Comparison of ENCODE assay signal across 20 cellular contexts in genomic region chr17:3657588-3657869, GRCh38. TPM values are rescaled to one million over a fixed set of nuclear protein-coding genes. Genes with fewer than 3 reads are reported as not detected.
A peak's percentile ranks its signal among the peaks of the same experiment; 100 is the strongest.
DNase-seq lines count a peak whose midpoint lies in the region; ATAC-seq, FAIRE-seq and TF ChIP-seq lines count a peak whose summit lies in the region.
"Had no signal": no experiment of that assay in that cellular context is flagged by ENCODE, and none has a peak within 500 bp of the region (broad histone marks: within the 10 kb centered on the region; RNA-seq: fewer than 3 reads in every experiment).

No MANE protein-coding gene starts in this region.

- no peak for DNase-seq in RWPE1 (ENCODE audit: low spot score)
- peak; percentile 54 for DNase-seq in endodermal cell
- no peak for DNase-seq in stimulated activated CD4-positive, alpha-beta T cell treated with anti-CD3 and anti-CD28 coated beads, Interleukin-12 subunit alpha, Interleukin-12 subunit beta, amount 100 ng/mL, for 4 hours
- DNase-seq in omental fat pad (ENCODE audit: low spot score): no peak
- no peak for DNase-seq in HepG2 (ENCODE audit: low spot score)
- DNase-seq: AML-193; Calu3; CD4-positive, alpha-beta memory T cell; DMS79 treated with DMSO at 0.1 percent for 48 hours; HFFc6 had no signal

- no peaks in the 10 kb centered on the region for H3K79me2 ChIP-seq in HepG2 (ENCODE audit: insufficient read depth, low read length)

- no peak for TF ChIP-seq EP300 in HepG2 (IDR thresholded peaks at IDR 0.05; ENCODE audit: low read depth in 2 of 2, low read length in 2 of 2)
- TF ChIP-seq EP300 in HepG2 (CRISPR knock-in tag; IDR thresholded peaks at IDR 0.05; ENCODE audit: borderline replicate concordance): no peak

- H3K27me3 Mint-ChIP-seq in endodermal cell (ENCODE audit: insufficient read depth): no peaks in the 10 kb centered on the region
- H3K27me3 Mint-ChIP-seq in stimulated activated memory B cell treated with anti-CD40 and anti-IgM and Interleukin-4, amounts not matched to agents 10 μg/mL and 1 μg/mL and 100 μg/mL, for 72 hours: no peaks in the 10 kb centered on the region
- H3K27me3 Mint-ChIP-seq: CD4-positive, alpha-beta memory T cell had no signal

- no peak for TF ChIP-seq RAD21 in HepG2 (CRISPR knock-in tag; IDR thresholded peaks at IDR 0.05)

- peaks cover 27% of the 10 kb centered on the region for H3K36me3 Mint-ChIP-seq in endodermal cell (ENCODE audit: low read depth)
- peaks cover 16% of the 10 kb centered on the region for H3K36me3 Mint-ChIP-seq in stimulated activated memory B cell treated with anti-CD40 and anti-IgM and Interleukin-4, amounts not matched to agents 10 μg/mL and 1 μg/mL and 100 μg/mL, for 72 hours

- FAIRE-seq in HepG2 (lab: Jason Lieb, UNC): no peak
- FAIRE-seq: A204.1, GM12891, GM19239, H54 had no signal

- no peak overlapping the region for H2AFZ ChIP-seq in HepG2 (ENCODE audit: low read length)
- H2AFZ ChIP-seq: GM23338 had no signal

- intact Hi-C loops in HepG2 (cut with micrococcal nuclease; ENCODE audit: unreplicated experiment): no loop called here

- no peak overlapping the region for H3K4me2 ChIP-seq in HepG2 (ENCODE audit: low read depth, low read length)
- H3K4me2 ChIP-seq: GM23338, KMS-11 had no signal

- H3K36me3 ChIP-seq in endodermal cell (ENCODE audit: control insufficient read depth, insufficient read depth, low read length) (peaks cover 11% of the 10 kb centered on the region), HepG2 (replicated peaks in 1 of 2; ENCODE audit: control insufficient read depth in 1 of 2, insufficient read depth in 2 of 2, low read length in 2 of 2) (no peaks in the 10 kb centered on the region; a peak in 1 of 5 replicates)

- no peak for TF ChIP-seq POLR2A in HepG2 (IDR thresholded peaks at IDR 0.05; ENCODE audit: insufficient read depth in 1 of 2, low read depth in 2 of 2, low read length in 2 of 2)

- no peaks in the 10 kb centered on the region for H3K9me3 Mint-ChIP-seq in endodermal cell
- H3K9me3 Mint-ChIP-seq in stimulated activated memory B cell treated with anti-CD40 and anti-IgM and Interleukin-4, amounts not matched to agents 10 μg/mL and 1 μg/mL and 100 μg/mL, for 72 hours: no peaks in the 10 kb centered on the region
- H3K9me3 Mint-ChIP-seq: CD4-positive, alpha-beta memory T cell; GM23338; HFFc6 had no signal

- ATAC-seq in stimulated activated memory B cell treated with anti-CD40 and anti-IgM and Interleukin-4, amounts not matched to agents 10 μg/mL and 1 μg/mL and 100 μg/mL, for 72 hours: peak; percentile 9
- ATAC-seq in omental fat pad (ENCODE audit: low FRiP score): no peak
- no peak for ATAC-seq in HG03095 (IDR thresholded peaks at IDR 0.05; ENCODE audit: unreplicated experiment)
- ATAC-seq in HepG2: no peak
- ATAC-seq: GM23338, HCT116 had no signal

- CTCF ChIA-PET in RWPE1 (lab: Yijun Ruan, JAX) (interaction anchor here (0.6 kb wide), 1 partner anchor 1405 kb away, joined by 6 read pairs; no protein-coding TSS in a partner anchor), HepG2 (lab: Yijun Ruan, JAX; ENCODE audit: low intra/inter-chr PET ratio, low total read pairs) (no interaction called here)

- H3K9me3 ChIP-seq in endodermal cell (ENCODE audit: control insufficient read depth, low read length) (no peaks in the 10 kb centered on the region), HepG2 (ENCODE audit: low read length) (no peaks in the 10 kb centered on the region)

- POLR2A ChIA-PET in RWPE1 (lab: Yijun Ruan, JAX; ENCODE audit: low non-redundant PET) (no interaction called here), HepG2 (lab: Yijun Ruan, JAX) (interaction anchor here (2.1 to 3.4 kb wide), 2 partner anchors 10 to 21 kb away, joined by 6 to 13 read pairs; partner anchors contain the start of genes CTNS and SHPK)

- no peaks in the 10 kb centered on the region for H3K4me1 Mint-ChIP-seq in endodermal cell
- H3K4me1 Mint-ChIP-seq in stimulated activated memory B cell treated with anti-CD40 and anti-IgM and Interleukin-4, amounts not matched to agents 10 μg/mL and 1 μg/mL and 100 μg/mL, for 72 hours: peaks cover 8% of the 10 kb centered on the region
- H3K4me1 Mint-ChIP-seq: CD4-positive, alpha-beta memory T cell had no signal

- H4K20me1 ChIP-seq in HepG2 (ENCODE audit: insufficient read depth, low read length): no peaks in the 10 kb centered on the region

- no peak overlapping the region for H3K9ac ChIP-seq in endodermal cell (ENCODE audit: extremely low read depth, low read length, poor library complexity, severe bottlenecking)
- no peak overlapping the region for H3K9ac ChIP-seq in HepG2 (ENCODE audit: insufficient read depth, low read depth, low read length)
- H3K9ac ChIP-seq: KMS-11 had no signal

- H3K27me3 ChIP-seq in endodermal cell (ENCODE audit: control insufficient read depth, insufficient read depth, low read length, poor library complexity, severe bottlenecking): no peaks in the 10 kb centered on the region
- no peaks in the 10 kb centered on the region for H3K27me3 ChIP-seq in HepG2 (ENCODE audit: control insufficient read depth in 1 of 2, insufficient read depth in 2 of 2, low read length in 2 of 2)

- 89 to 94% methylated on average over 6 to 7 of the region's 7 CpGs for whole genome bisulfite sequencing in endodermal cell (ENCODE audit: insufficient coverage in 1 of 2, insufficient read length in 1 of 2), 2 experiments
- WGBS in HepG2 (ENCODE audit: low lambda C conversion rate): no CpG with 5 or more reads among the region's 7 CpGs

- BruUV-seq in HepG2 (replicated peaks; lab: Mats Ljungman, UMichigan): no TSS peak

- H3K4me1 ChIP-seq in endodermal cell (ENCODE audit: control insufficient read depth, insufficient read depth, low read length) (no peaks in the 10 kb centered on the region), HepG2 (ENCODE audit: insufficient read depth, low read length) (peaks cover 24% of the 10 kb centered on the region)

- H3K27ac ChIP-seq in RWPE1 (peak overlapping the region; percentile 92), endodermal cell (ENCODE audit: low read depth, low read length) (no peak overlapping the region), HepG2 (ENCODE audit: extremely low read length, insufficient read depth, low read length) (no peak overlapping the region)
- H3K27ac ChIP-seq: C4-2B, KMS-11 had no signal

- TF ChIP-seq CTCF in RWPE1 (conservative IDR thresholded peaks at IDR 0.05; ENCODE audit: low read depth) (no peak), endodermal cell (conservative IDR thresholded peaks at IDR 0.05) (no peak), omental fat pad (IDR thresholded peaks at IDR 0.05) (no peak), HepG2 (CRISPR knock-in tag; IDR thresholded peaks at IDR 0.05) (no peak)

- in situ Hi-C loops in HepG2 (cut with HindIII; ENCODE audit: extremely low pct_ligation_motif_present, low pct_unique_long_range_greater_than_20kb): no loop called here

- H3K4me3 ChIP-seq in endodermal cell (ENCODE audit: low read length) (no peak overlapping the region), HepG2 (replicated peaks in 1 of 3; ENCODE audit: insufficient read depth in 1 of 3, low read depth in 2 of 3, low read length in 3 of 3) (no peak overlapping the region)
- H3K4me3 ChIP-seq: GM23338 had no signal

- H3K4me3 Mint-ChIP-seq in endodermal cell: no peak overlapping the region
- H3K4me3 Mint-ChIP-seq in stimulated activated memory B cell treated with anti-CD40 and anti-IgM and Interleukin-4, amounts not matched to agents 10 μg/mL and 1 μg/mL and 100 μg/mL, for 72 hours: no peak overlapping the region
- H3K4me3 Mint-ChIP-seq: CD4-positive, alpha-beta memory T cell; GM23338; HFFc6 had no signal

- H3K27ac Mint-ChIP-seq in endodermal cell: no peak overlapping the region
- no peak overlapping the region for H3K27ac Mint-ChIP-seq in stimulated activated memory B cell treated with anti-CD40 and anti-IgM and Interleukin-4, amounts not matched to agents 10 μg/mL and 1 μg/mL and 100 μg/mL, for 72 hours
- H3K27ac Mint-ChIP-seq: CD4-positive, alpha-beta memory T cell; GM23338; HFFc6 had no signal

RNA-seq across cellular contexts. Expression of gene TAX1BP3, which starts 10.8 kb away (rescaled TPM):
- 10 to 100 TPM; 69.6 to 86.8 TPM for total RNA-seq in endodermal cell
- 68.5 TPM for polyA plus RNA-seq in endodermal cell (2013, experiment 1 of 2)
- polyA plus RNA-seq in endodermal cell (2013, experiment 2 of 2): 73.9 TPM
- total RNA-seq in omental fat pad: 100 to 1,000 TPM in 2 of 4 donors, 10 to 100 TPM in 2; 69.8 to 141 (median 100) TPM
- 44.5 and 45.1 TPM in 2 replicates for total RNA-seq in HepG2 (2016; rRNA removed; fragmentation: Illumina TruSeq; extraction: Trizol)
- total RNA-seq in HepG2 (2016; cell fraction: cytosol; rRNA removed; fragmentation: Illumina TruSeq; extraction: Trizol; ENCODE audit: low read depth): 20.2 and 21.9 TPM in 2 replicates
- 43.7 and 44.8 TPM in 2 replicates for total RNA-seq in HepG2 (2016; cell fraction: insoluble cytoplasmic fraction; rRNA removed; fragmentation: Illumina TruSeq; extraction: Trizol)
- 44.2 and 51.0 TPM in 2 replicates for total RNA-seq in HepG2 (2016; cell fraction: membrane; rRNA removed; fragmentation: Illumina TruSeq; extraction: Trizol)
- total RNA-seq in HepG2 (2016; cell fraction: nucleus; rRNA removed; fragmentation: Illumina TruSeq; extraction: Trizol): 17.2 and 23.9 TPM in 2 replicates
- 16.7 and 20.4 TPM in 2 replicates for polyA plus RNA-seq in HepG2 (2011; rRNA removed)
- 27.1 and 29.0 TPM in 2 replicates for polyA plus RNA-seq in HepG2 (2011; cell fraction: cytosol; rRNA removed)
- polyA plus RNA-seq in HepG2 (2011; cell fraction: nucleus; rRNA removed): 19.8 and 21.2 TPM in 2 replicates
- polyA plus RNA-seq in HepG2 (2012): 14.6 and 15.5 TPM in 2 replicates
- polyA plus RNA-seq in HepG2 (2016; cell fraction: cytosol; fragmentation: Illumina TruSeq; extraction: Trizol; ENCODE audit: low read depth): 23.2 and 28.8 TPM in 2 replicates
- polyA plus RNA-seq in HepG2 (2016; cell fraction: insoluble cytoplasmic fraction; fragmentation: Illumina TruSeq; extraction: Trizol; ENCODE audit: low read depth): 43.3 and 55.1 TPM in 2 replicates
- polyA plus RNA-seq in HepG2 (2016; cell fraction: membrane; fragmentation: Illumina TruSeq; extraction: Trizol; ENCODE audit: low read depth): 46.7 and 49.7 TPM in 2 replicates
- polyA plus RNA-seq in HepG2 (2016; cell fraction: nucleus; fragmentation: Illumina TruSeq; extraction: Trizol; ENCODE audit: insufficient read depth, low read depth): 31.7 and 35.3 TPM in 2 replicates
- polyA minus RNA-seq in HepG2 (2011; rRNA and poly(A)+ RNA removed; ENCODE audit: low replicate concordance): 23.4 and 40.0 TPM in 2 replicates
- 12.6 and 16.6 TPM in 2 replicates for polyA minus RNA-seq in HepG2 (2011; cell fraction: cytosol; rRNA and poly(A)+ RNA removed)
- 11.7 and 13.6 TPM in 2 replicates for polyA minus RNA-seq in HepG2 (2011; cell fraction: nucleus; rRNA and poly(A)+ RNA removed)

RNA-seq across cellular contexts. Expression of gene EMC6, which starts 11.1 kb away (rescaled TPM):
- 10 to 100 TPM; 59.4 to 69.5 TPM for total RNA-seq in endodermal cell
- polyA plus RNA-seq in endodermal cell (2013, experiment 1 of 2): 77.3 TPM
- polyA plus RNA-seq in endodermal cell (2013, experiment 2 of 2): 68.2 TPM
- total RNA-seq in omental fat pad: 10 to 100 TPM in 3 of 4 donors, 1 to 10 TPM in 1; 9.8 to 19.4 (median 13.0) TPM
- 42.2 and 45.1 TPM in 2 replicates for total RNA-seq in HepG2 (2016; rRNA removed; fragmentation: Illumina TruSeq; extraction: Trizol)
- 60.5 and 83.6 TPM in 2 replicates for total RNA-seq in HepG2 (2016; cell fraction: cytosol; rRNA removed; fragmentation: Illumina TruSeq; extraction: Trizol; ENCODE audit: low read depth)
- 42.9 and 47.7 TPM in 2 replicates for total RNA-seq in HepG2 (2016; cell fraction: insoluble cytoplasmic fraction; rRNA removed; fragmentation: Illumina TruSeq; extraction: Trizol)
- 57.6 and 76.2 TPM in 2 replicates for total RNA-seq in HepG2 (2016; cell fraction: membrane; rRNA removed; fragmentation: Illumina TruSeq; extraction: Trizol)
- 22.4 and 23.6 TPM in 2 replicates for total RNA-seq in HepG2 (2016; cell fraction: nucleus; rRNA removed; fragmentation: Illumina TruSeq; extraction: Trizol)
- polyA plus RNA-seq in HepG2 (2011; rRNA removed): 47.7 and 53.7 TPM in 2 replicates
- 50.2 and 99.7 TPM in 2 replicates for polyA plus RNA-seq in HepG2 (2011; cell fraction: cytosol; rRNA removed)
- polyA plus RNA-seq in HepG2 (2011; cell fraction: nucleus; rRNA removed): 28.3 and 28.6 TPM in 2 replicates
- polyA plus RNA-seq in HepG2 (2012): 37.0 and 41.4 TPM in 2 replicates
- polyA plus RNA-seq in HepG2 (2016; cell fraction: cytosol; fragmentation: Illumina TruSeq; extraction: Trizol; ENCODE audit: low read depth): 126 and 179 TPM in 2 replicates
- 92.6 and 104 TPM in 2 replicates for polyA plus RNA-seq in HepG2 (2016; cell fraction: insoluble cytoplasmic fraction; fragmentation: Illumina TruSeq; extraction: Trizol; ENCODE audit: low read depth)
- 107 and 132 TPM in 2 replicates for polyA plus RNA-seq in HepG2 (2016; cell fraction: membrane; fragmentation: Illumina TruSeq; extraction: Trizol; ENCODE audit: low read depth)
- 69.7 and 73.2 TPM in 2 replicates for polyA plus RNA-seq in HepG2 (2016; cell fraction: nucleus; fragmentation: Illumina TruSeq; extraction: Trizol; ENCODE audit: insufficient read depth, low read depth)
- 22.5 and 22.6 TPM in 2 replicates for polyA minus RNA-seq in HepG2 (2011; rRNA and poly(A)+ RNA removed; ENCODE audit: low replicate concordance)
- polyA minus RNA-seq in HepG2 (2011; cell fraction: cytosol; rRNA and poly(A)+ RNA removed): 17.3 and 24.3 TPM in 2 replicates
- polyA minus RNA-seq in HepG2 (2011; cell fraction: nucleus; rRNA and poly(A)+ RNA removed): 8.5 and 13.6 TPM in 2 replicates

RNA-seq across cellular contexts. Expression of gene CTNS, which starts 21.0 kb away (rescaled TPM):
- 10 to 100 TPM; 17.2 to 18.8 TPM for total RNA-seq in endodermal cell
- 16.9 TPM for polyA plus RNA-seq in endodermal cell (2013, experiment 1 of 2)
- polyA plus RNA-seq in endodermal cell (2013, experiment 2 of 2): 14.1 TPM
- total RNA-seq in omental fat pad: 10 to 100 TPM; 18.8 to 29.9 (median 23.1) TPM
- 6.5 and 13.7 TPM in 2 replicates for total RNA-seq in HepG2 (2016; rRNA removed; fragmentation: Illumina TruSeq; extraction: Trizol)
- 1.8 and 2.6 TPM in 2 replicates for total RNA-seq in HepG2 (2016; cell fraction: cytosol; rRNA removed; fragmentation: Illumina TruSeq; extraction: Trizol; ENCODE audit: low read depth)
- 9.9 and 14.3 TPM in 2 replicates for total RNA-seq in HepG2 (2016; cell fraction: insoluble cytoplasmic fraction; rRNA removed; fragmentation: Illumina TruSeq; extraction: Trizol)
- 6.1 and 6.2 TPM in 2 replicates for total RNA-seq in HepG2 (2016; cell fraction: membrane; rRNA removed; fragmentation: Illumina TruSeq; extraction: Trizol)
- total RNA-seq in HepG2 (2016; cell fraction: nucleus; rRNA removed; fragmentation: Illumina TruSeq; extraction: Trizol): 11.2 and 14.3 TPM in 2 replicates
- polyA plus RNA-seq in HepG2 (2011; rRNA removed): 9.5 and 13.0 TPM in 2 replicates
- polyA plus RNA-seq in HepG2 (2011; cell fraction: cytosol; rRNA removed): 9.4 and 10.3 TPM in 2 replicates
- polyA plus RNA-seq in HepG2 (2011; cell fraction: nucleus; rRNA removed): 20.7 and 23.6 TPM in 2 replicates
- polyA plus RNA-seq in HepG2 (2012): 8.5 and 12.6 TPM in 2 replicates
- 2.0 and 2.2 TPM in 2 replicates for polyA plus RNA-seq in HepG2 (2016; cell fraction: cytosol; fragmentation: Illumina TruSeq; extraction: Trizol; ENCODE audit: low read depth)
- polyA plus RNA-seq in HepG2 (2016; cell fraction: insoluble cytoplasmic fraction; fragmentation: Illumina TruSeq; extraction: Trizol; ENCODE audit: low read depth): 7.3 and 8.2 TPM in 2 replicates
- polyA plus RNA-seq in HepG2 (2016; cell fraction: membrane; fragmentation: Illumina TruSeq; extraction: Trizol; ENCODE audit: low read depth): 4.5 and 5.9 TPM in 2 replicates
- 20.2 and 21.3 TPM in 2 replicates for polyA plus RNA-seq in HepG2 (2016; cell fraction: nucleus; fragmentation: Illumina TruSeq; extraction: Trizol; ENCODE audit: insufficient read depth, low read depth)
- 10.3 and 11.2 TPM in 2 replicates for polyA minus RNA-seq in HepG2 (2011; rRNA and poly(A)+ RNA removed; ENCODE audit: low replicate concordance)
- polyA minus RNA-seq in HepG2 (2011; cell fraction: cytosol; rRNA and poly(A)+ RNA removed): 5.1 and 6.0 TPM in 2 replicates
- 9.7 TPM in 2 replicates for polyA minus RNA-seq in HepG2 (2011; cell fraction: nucleus; rRNA and poly(A)+ RNA removed)

RNA-seq across cellular contexts. Expression of gene SHPK, which starts 21.5 kb away (rescaled TPM):
- 10 to 100 TPM; 35.2 to 46.4 TPM for total RNA-seq in endodermal cell
- polyA plus RNA-seq in endodermal cell (2013, experiment 1 of 2): 18.2 TPM
- polyA plus RNA-seq in endodermal cell (2013, experiment 2 of 2): 18.6 TPM
- 10 to 100 TPM in 3 of 4 donors, 1 to 10 TPM in 1; 9.4 to 25.5 (median 12.1) TPM for total RNA-seq in omental fat pad
- total RNA-seq in HepG2 (2016; rRNA removed; fragmentation: Illumina TruSeq; extraction: Trizol): 25.2 and 30.9 TPM in 2 replicates
- total RNA-seq in HepG2 (2016; cell fraction: cytosol; rRNA removed; fragmentation: Illumina TruSeq; extraction: Trizol; ENCODE audit: low read depth): 3.5 and 3.8 TPM in 2 replicates
- total RNA-seq in HepG2 (2016; cell fraction: insoluble cytoplasmic fraction; rRNA removed; fragmentation: Illumina TruSeq; extraction: Trizol): 25.0 and 28.4 TPM in 2 replicates
- 7.6 and 8.2 TPM in 2 replicates for total RNA-seq in HepG2 (2016; cell fraction: membrane; rRNA removed; fragmentation: Illumina TruSeq; extraction: Trizol)
- 20.4 and 24.0 TPM in 2 replicates for total RNA-seq in HepG2 (2016; cell fraction: nucleus; rRNA removed; fragmentation: Illumina TruSeq; extraction: Trizol)
- polyA plus RNA-seq in HepG2 (2011; rRNA removed): 16.2 and 20.4 TPM in 2 replicates
- 16.1 and 16.7 TPM in 2 replicates for polyA plus RNA-seq in HepG2 (2011; cell fraction: cytosol; rRNA removed)
- 27.2 and 28.1 TPM in 2 replicates for polyA plus RNA-seq in HepG2 (2011; cell fraction: nucleus; rRNA removed)
- 13.6 and 14.5 TPM in 2 replicates for polyA plus RNA-seq in HepG2 (2012)
- polyA plus RNA-seq in HepG2 (2016; cell fraction: cytosol; fragmentation: Illumina TruSeq; extraction: Trizol; ENCODE audit: low read depth): 1.1 and 1.2 TPM in 2 replicates
- polyA plus RNA-seq in HepG2 (2016; cell fraction: insoluble cytoplasmic fraction; fragmentation: Illumina TruSeq; extraction: Trizol; ENCODE audit: low read depth): 18.4 and 20.4 TPM in 2 replicates
- 2.5 and 3.0 TPM in 2 replicates for polyA plus RNA-seq in HepG2 (2016; cell fraction: membrane; fragmentation: Illumina TruSeq; extraction: Trizol; ENCODE audit: low read depth)
- polyA plus RNA-seq in HepG2 (2016; cell fraction: nucleus; fragmentation: Illumina TruSeq; extraction: Trizol; ENCODE audit: insufficient read depth, low read depth): 24.9 and 27.7 TPM in 2 replicates
- polyA minus RNA-seq in HepG2 (2011; rRNA and poly(A)+ RNA removed; ENCODE audit: low replicate concordance): 24.9 and 63.4 TPM in 2 replicates
- polyA minus RNA-seq in HepG2 (2011; cell fraction: cytosol; rRNA and poly(A)+ RNA removed): 15.3 and 17.2 TPM in 2 replicates
- 33.7 and 38.2 TPM in 2 replicates for polyA minus RNA-seq in HepG2 (2011; cell fraction: nucleus; rRNA and poly(A)+ RNA removed)

RNA-seq across cellular contexts. Expression of gene P2RX5, which starts 38.4 kb away (rescaled TPM):
- under 1 TPM; 0.46 to 0.57 TPM for total RNA-seq in endodermal cell
- polyA plus RNA-seq in endodermal cell (2013, experiment 1 of 2): 0.36 TPM
- 0.46 TPM for polyA plus RNA-seq in endodermal cell (2013, experiment 2 of 2)
- total RNA-seq in omental fat pad: 1 to 10 TPM in 1 of 4 donors, under 1 TPM in 3; 0.84 to 2.4 (median 0.94) TPM
- total RNA-seq in HepG2 (2016; rRNA removed; fragmentation: Illumina TruSeq; extraction: Trizol): 0.90 and 0.95 TPM in 2 replicates
- total RNA-seq in HepG2 (2016; cell fraction: cytosol; rRNA removed; fragmentation: Illumina TruSeq; extraction: Trizol; ENCODE audit: low read depth): 0.20 and 0.79 TPM in 2 replicates
- total RNA-seq in HepG2 (2016; cell fraction: insoluble cytoplasmic fraction; rRNA removed; fragmentation: Illumina TruSeq; extraction: Trizol): 0.64 and 0.82 TPM in 2 replicates
- 0.62 and 0.93 TPM in 2 replicates for total RNA-seq in HepG2 (2016; cell fraction: membrane; rRNA removed; fragmentation: Illumina TruSeq; extraction: Trizol)
- 0.53 and 1.1 TPM in 2 replicates for total RNA-seq in HepG2 (2016; cell fraction: nucleus; rRNA removed; fragmentation: Illumina TruSeq; extraction: Trizol)
- 1.0 and 1.7 TPM in 2 replicates for polyA plus RNA-seq in HepG2 (2011; rRNA removed)
- 1.4 and 1.5 TPM in 2 replicates for polyA plus RNA-seq in HepG2 (2011; cell fraction: cytosol; rRNA removed)
- polyA plus RNA-seq in HepG2 (2011; cell fraction: nucleus; rRNA removed): 1.6 and 1.9 TPM in 2 replicates
- polyA plus RNA-seq in HepG2 (2012): 0.50 and 1.1 TPM in 2 replicates
- 0.24 and 0.38 TPM in 2 replicates for polyA plus RNA-seq in HepG2 (2016; cell fraction: cytosol; fragmentation: Illumina TruSeq; extraction: Trizol; ENCODE audit: low read depth)
- 0.46 and 0.98 TPM in 2 replicates for polyA plus RNA-seq in HepG2 (2016; cell fraction: insoluble cytoplasmic fraction; fragmentation: Illumina TruSeq; extraction: Trizol; ENCODE audit: low read depth)
- 0.48 and 0.70 TPM in 2 replicates for polyA plus RNA-seq in HepG2 (2016; cell fraction: membrane; fragmentation: Illumina TruSeq; extraction: Trizol; ENCODE audit: low read depth)
- polyA plus RNA-seq in HepG2 (2016; cell fraction: nucleus; fragmentation: Illumina TruSeq; extraction: Trizol; ENCODE audit: insufficient read depth, low read depth): 1.5 and 1.7 TPM in 2 replicates
- 1.6 and 53.3 TPM in 2 replicates for polyA minus RNA-seq in HepG2 (2011; rRNA and poly(A)+ RNA removed; ENCODE audit: low replicate concordance)
- polyA minus RNA-seq in HepG2 (2011; cell fraction: cytosol; rRNA and poly(A)+ RNA removed): 0.49 and 1.2 TPM in 2 replicates
- 0.87 and 1.0 TPM in 2 replicates for polyA minus RNA-seq in HepG2 (2011; cell fraction: nucleus; rRNA and poly(A)+ RNA removed)
